16 cellular contexts compared by ENCODE assay signal in genomic region chr19:19650331-19650730, GRCh38. TPM values are rescaled to one million over a fixed set of nuclear protein-coding genes. Genes with fewer than 3 reads are reported as not detected.
A peak's percentile ranks its signal among the peaks of the same experiment; 100 is the strongest.
DNase-seq lines count a peak whose midpoint lies in the region; ATAC-seq lines count a peak whose summit lies in the region.
"Had no signal": no experiment of that assay in that cellular context is flagged by ENCODE, and none has a peak within 500 bp of the region (broad histone marks: within the 10 kb centered on the region; RNA-seq: fewer than 3 reads in every experiment).

No MANE protein-coding gene starts in this region.

- peaks cover 5% of the 10 kb centered on the region for H3K4me1 Mint-ChIP-seq in T-helper 17 cell
- peaks cover 14% of the 10 kb centered on the region for H3K4me1 Mint-ChIP-seq in stimulated activated effector memory CD8-positive, alpha-beta T cell treated with anti-CD3 and anti-CD28 coated beads, Interleukin-12 subunit alpha, Interleukin-12 subunit beta, amount 100 ng/mL, for 72 hours

- H3K27ac Mint-ChIP-seq in T-helper 17 cell: peak overlapping the region; percentile 71
- peak overlapping the region; percentile 71 for H3K27ac Mint-ChIP-seq in stimulated activated effector memory CD8-positive, alpha-beta T cell treated with anti-CD3 and anti-CD28 coated beads, Interleukin-12 subunit alpha, Interleukin-12 subunit beta, amount 100 ng/mL, for 72 hours
- H3K27ac Mint-ChIP-seq: stimulated activated naive CD8-positive, alpha-beta T cell treated with anti-CD3 and anti-CD28 coated beads, Interleukin-15, Interleukin-2, amounts not matched to agents 100 ng/mL and 50 ng/mL, for 24 hours had no signal

- no peak overlapping the region for H3K4me3 ChIP-seq in right cardiac atrium (ENCODE audit: low read length)
- H3K4me3 ChIP-seq: transverse colon had no signal

- H3K27me3 Mint-ChIP-seq in T-helper 17 cell: no peaks in the 10 kb centered on the region
- H3K27me3 Mint-ChIP-seq: stimulated activated naive CD8-positive, alpha-beta T cell treated with anti-CD3 and anti-CD28 coated beads, Interleukin-15, Interleukin-2, amounts not matched to agents 100 ng/mL and 50 ng/mL, for 24 hours had no signal

- H3K27me3 ChIP-seq in right cardiac atrium (ENCODE audit: control insufficient read depth, insufficient read depth): no peaks in the 10 kb centered on the region
- H3K27me3 ChIP-seq: transverse colon had no signal

- H3K36me3 Mint-ChIP-seq in T-helper 17 cell (ENCODE audit: low read depth): peaks cover 14% of the 10 kb centered on the region
- H3K36me3 Mint-ChIP-seq in stimulated activated effector memory CD8-positive, alpha-beta T cell treated with anti-CD3 and anti-CD28 coated beads, Interleukin-12 subunit alpha, Interleukin-12 subunit beta, amount 100 ng/mL, for 72 hours: peaks cover 89% of the 10 kb centered on the region

- H3K9me3 Mint-ChIP-seq in stimulated activated effector memory CD8-positive, alpha-beta T cell treated with anti-CD3 and anti-CD28 coated beads, Interleukin-12 subunit alpha, Interleukin-12 subunit beta, amount 100 ng/mL, for 72 hours: no peaks in the 10 kb centered on the region
- H3K9me3 Mint-ChIP-seq: stimulated activated naive CD8-positive, alpha-beta T cell treated with anti-CD3 and anti-CD28 coated beads, Interleukin-15, Interleukin-2, amounts not matched to agents 100 ng/mL and 50 ng/mL, for 24 hours had no signal

- intact Hi-C loops in right cardiac atrium (cut with DNase I): no loop called here
- intact Hi-C loops in left cardiac atrium (cut with DNase I): no loop called here

- 93% methylated on average over 9 of the region's 9 CpGs for WGBS in right cardiac atrium

- no peaks in the 10 kb centered on the region for H3K9me3 ChIP-seq in right cardiac atrium (ENCODE audit: control insufficient read depth, low read length)
- no peaks in the 10 kb centered on the region for H3K9me3 ChIP-seq in T-helper 17 cell (ENCODE audit: control insufficient read depth, low read length, poor library complexity, severe bottlenecking)
- H3K9me3 ChIP-seq: transverse colon had no signal

- no peak overlapping the region for H3K4me3 Mint-ChIP-seq in T-helper 17 cell
- H3K4me3 Mint-ChIP-seq in stimulated activated effector memory CD8-positive, alpha-beta T cell treated with anti-CD3 and anti-CD28 coated beads, Interleukin-12 subunit alpha, Interleukin-12 subunit beta, amount 100 ng/mL, for 72 hours: no peak overlapping the region
- H3K4me3 Mint-ChIP-seq: stimulated activated naive CD8-positive, alpha-beta T cell treated with anti-CD3 and anti-CD28 coated beads, Interleukin-15, Interleukin-2, amounts not matched to agents 100 ng/mL and 50 ng/mL, for 24 hours had no signal

- H3K4me1 ChIP-seq in right cardiac atrium (ENCODE audit: control insufficient read depth, insufficient read depth, low read length): no peaks in the 10 kb centered on the region
- H3K4me1 ChIP-seq: transverse colon had no signal

- DNase-seq in right cardiac atrium (peak in 2 of 3 donors; percentile 44 to 46), left cardiac atrium (no peak), T-helper 17 cell (no peak), HuH-7 (ENCODE audit: low spot score) (no peak), pons (ENCODE audit: low spot score) (no peak)
- no peak for DNase-seq in stimulated activated effector memory CD8-positive, alpha-beta T cell treated with anti-CD3 and anti-CD28 coated beads, Interleukin-12 subunit alpha, Interleukin-12 subunit beta, amount 100 ng/mL, for 72 hours (ENCODE audit: low spot score in 2 of 2)
- DNase-seq: activated CD4-positive, alpha-beta T cell treated with anti-CD3 and anti-CD28 coated beads, Interleukin-2, amount 50 U/mL, for 1 hour; activated gamma-delta T cell; amniotic stem cell; NCI-H187; small intestine; T-helper 1 cell; transverse colon had no signal

- no peak for ATAC-seq in right cardiac atrium
- no peak for ATAC-seq in left cardiac atrium
- no peak for ATAC-seq in T-helper 17 cell
- ATAC-seq in stimulated activated effector memory CD8-positive, alpha-beta T cell treated with anti-CD3 and anti-CD28 coated beads, Interleukin-12 subunit alpha, Interleukin-12 subunit beta, amount 100 ng/mL, for 72 hours: no peak

- H3K27ac ChIP-seq in right cardiac atrium (ENCODE audit: low read length): no peak overlapping the region
- H3K27ac ChIP-seq: transverse colon had no signal

RNA-seq across cellular contexts. Expression of gene GMIP, which starts 6.9 kb away (rescaled TPM):
- total RNA-seq in right cardiac atrium (1 to 10 TPM; 3.1 to 6.3 (median 5.3) TPM), left cardiac atrium (1 to 10 TPM; 5.8 to 7.5 TPM), T-helper 17 cell (10 to 100 TPM; 85.0 to 91.7 TPM)
- 2.3 TPM for polyA plus RNA-seq in right cardiac atrium

RNA-seq across cellular contexts. Expression of gene ATP13A1, which starts 13.1 kb away (rescaled TPM):
- total RNA-seq in right cardiac atrium (10 to 100 TPM; 21.7 to 28.0 (median 23.6) TPM), left cardiac atrium (10 to 100 TPM; 24.1 to 29.6 TPM), T-helper 17 cell (10 to 100 TPM; 91.4 to 98.8 TPM)
- 16.7 TPM for polyA plus RNA-seq in right cardiac atrium

RNA-seq across cellular contexts. Expression of gene ZNF101, which starts 18.3 kb away (rescaled TPM):
- 1 to 10 TPM; 3.1 to 5.9 (median 5.0) TPM for total RNA-seq in right cardiac atrium
- 3.1 TPM for polyA plus RNA-seq in right cardiac atrium
- 1 to 10 TPM; 4.9 to 6.4 TPM for total RNA-seq in left cardiac atrium
- 10 to 100 TPM; 56.0 to 56.1 TPM for total RNA-seq in T-helper 17 cell

RNA-seq across cellular contexts. Expression of gene LPAR2, which starts 22.3 kb away (rescaled TPM):
- total RNA-seq in right cardiac atrium (1 to 10 TPM in 2 of 4 donors, under 1 TPM in 2; 0.57 to 3.0 (median 1.2) TPM), left cardiac atrium (1 to 10 TPM in 1 of 2 donors, under 1 TPM in 1; 0.47 to 2.6 TPM), T-helper 17 cell (10 to 100 TPM; 66.5 to 67.2 TPM)
- polyA plus RNA-seq in right cardiac atrium: 1.1 TPM

RNA-seq across cellular contexts. Expression of gene PBX4, which starts 31.8 kb away (rescaled TPM):
- total RNA-seq in right cardiac atrium (under 1 TPM in 1 of 4 donors, not detected in 3; 0.56 TPM), left cardiac atrium (under 1 TPM; 0.35 to 0.37 TPM), T-helper 17 cell (10 to 100 TPM; 49.7 to 58.4 TPM)
- 0.36 TPM for polyA plus RNA-seq in right cardiac atrium
- total RNA-seq: endothelial cell of umbilical vein, Right ventricle myocardium superior had no signal
- polyA plus RNA-seq: endothelial cell of umbilical vein had no signal

Comparison
In these comparisons a context has a peak if more than half of its experiments do, and no peak if none do; other contexts are left out.
1. DNase-seq: peak in right cardiac atrium (2 of 3); none in left cardiac atrium (single experiment), T-helper 17 cell (0 of 3), stimulated activated effector memory CD8-positive, alpha-beta T cell treated with anti-CD3 and anti-CD28 coated beads, Interleukin-12 subunit alpha, Interleukin-12 subunit beta, amount 100 ng/mL, for 72 hours (0 of 2), HuH-7 (single experiment) and pons (single experiment).
2. RNA of gene GMIP, which starts 6.9 kb away (total RNA-seq): 85.0 to 91.7 TPM in T-helper 17 cell; 5.8 to 7.5 TPM in left cardiac atrium and 3.1 to 6.3 TPM in right cardiac atrium; every median in the first group is over 10 times any median in the second.
3. RNA of gene ZNF101, which starts 18.3 kb away (total RNA-seq): 56.0 to 56.1 TPM in T-helper 17 cell; 4.9 to 6.4 TPM in left cardiac atrium and 3.1 to 5.9 TPM in right cardiac atrium; every median in the first group is over 4 times any median in the second.